23 cellular contexts compared by ENCODE assay signal in genomic region chr7:127089146-127089545, GRCh38.
A peak's percentile ranks its signal among the peaks of the same experiment; 100 is the strongest.
DNase-seq lines count a peak whose midpoint lies in the region; ATAC-seq and TF ChIP-seq lines count a peak whose summit lies in the region.
"Had no signal": no experiment of that assay in that cellular context is flagged by ENCODE, and none has a peak within 500 bp of the region (broad histone marks: within the 10 kb centered on the region; RNA-seq: fewer than 3 reads in every experiment).

No MANE protein-coding gene starts in this region.

- no peaks in the 10 kb centered on the region for H3K36me3 ChIP-seq in smooth muscle cell (ENCODE audit: low read depth)
- H3K36me3 ChIP-seq in Peyer's patch: no peaks in the 10 kb centered on the region
- H3K36me3 ChIP-seq: BE2C, BLaER1 had no signal

- H3K9me3 ChIP-seq in smooth muscle cell (replicated peaks; ENCODE audit: low read depth) (no peaks in the 10 kb centered on the region), Peyer's patch (no peaks in the 10 kb centered on the region), right cardiac atrium (ENCODE audit: control insufficient read depth, low read length) (no peaks in the 10 kb centered on the region)
- H3K9me3 ChIP-seq: BE2C, BLaER1 had no signal

- DNase-seq in dorsolateral prefrontal cortex (peak in 8 of 10 donors; percentile 3 to 78 (median 56)), middle frontal gyrus (ENCODE audit: extremely low spot score, low spot score) (peak; percentile 63), posterior cingulate gyrus (peak in 8 of 10 donors; percentile 40 to 92 (median 56)), smooth muscle cell (lab: John Stamatoyannopoulos, UW; ENCODE audit: unreplicated experiment) (no peak), activated gamma-delta T cell treated with Interleukin-2 at 50 U/mL for 16 hours (no peak), Peyer's patch (no peak), right cardiac atrium (no peak)
- DNase-seq: 8988T; ACHN; BE2C; CD4-positive, alpha-beta memory T cell; CD4-positive, CD25-positive, alpha-beta regulatory T cell; CD8-positive, alpha-beta memory T cell; COR-L47; DMS 273 treated with DMSO at 0.1 percent for 48 hours; DMS153; DMS53; DMS79; DND-41; EL; GDM1 had no signal

- H3K27me3 ChIP-seq in dorsolateral prefrontal cortex (no peaks in the 10 kb centered on the region), smooth muscle cell (ENCODE audit: low read depth) (no peaks in the 10 kb centered on the region), Peyer's patch (no peaks in the 10 kb centered on the region), right cardiac atrium (ENCODE audit: control insufficient read depth, insufficient read depth) (no peaks in the 10 kb centered on the region)
- H3K27me3 ChIP-seq: BE2C, BLaER1 had no signal

- H3K27ac ChIP-seq in dorsolateral prefrontal cortex: peak overlapping the region in 10 of 59 donors; percentile 15 to 54 (median 44)
- H3K27ac ChIP-seq in smooth muscle cell (ENCODE audit: low read depth): no peak overlapping the region
- no peak overlapping the region for H3K27ac ChIP-seq in Peyer's patch
- H3K27ac ChIP-seq in right cardiac atrium (ENCODE audit: low read length): no peak overlapping the region
- H3K27ac ChIP-seq: BLaER1 had no signal

- no peaks in the 10 kb centered on the region for H3K4me1 ChIP-seq in smooth muscle cell (ENCODE audit: low read depth)
- H3K4me1 ChIP-seq in Peyer's patch: no peaks in the 10 kb centered on the region
- no peaks in the 10 kb centered on the region for H3K4me1 ChIP-seq in right cardiac atrium (ENCODE audit: control insufficient read depth, insufficient read depth, low read length)
- H3K4me1 ChIP-seq: BE2C, BLaER1 had no signal

- H3K4me3 ChIP-seq in dorsolateral prefrontal cortex: no peak overlapping the region
- H3K4me3 ChIP-seq in smooth muscle cell: no peak overlapping the region
- no peak overlapping the region for H3K4me3 ChIP-seq in Peyer's patch
- no peak overlapping the region for H3K4me3 ChIP-seq in right cardiac atrium (ENCODE audit: low read length)
- H3K4me3 ChIP-seq: BLaER1, GM12878 had no signal

- H3K79me2 ChIP-seq in smooth muscle cell (ENCODE audit: low read depth): no peaks in the 10 kb centered on the region

- TF ChIP-seq CTCF in dorsolateral prefrontal cortex (IDR thresholded peaks at IDR 0.05 in 54 of 56, conservative IDR thresholded peaks at IDR 0.05 in 2 of 56; ENCODE audit: low read depth in 1 of 56, partially characterized antibody in 56 of 56): no peak
- no peak for TF ChIP-seq CTCF in smooth muscle cell (IDR thresholded peaks at IDR 0.05; ENCODE audit: borderline replicate concordance, insufficient read depth, poor library complexity, severe bottlenecking)
- no peak for TF ChIP-seq CTCF in Peyer's patch (IDR thresholded peaks at IDR 0.05)

- 78% methylated on average over 1 of the region's 1 CpG for WGBS in smooth muscle cell (ENCODE audit: low lambda C conversion rate)
- 60% methylated on average over 1 of the region's 1 CpG for WGBS in right cardiac atrium

- no peaks in the 10 kb centered on the region for H3F3A ChIP-seq in smooth muscle cell (ENCODE audit: low read depth)

- ATAC-seq in right cardiac atrium: no peak
- ATAC-seq: GM12878 had no signal

- no peak overlapping the region for H3K4me2 ChIP-seq in smooth muscle cell
- H3K4me2 ChIP-seq: BLaER1 had no signal

- H4K20me1 ChIP-seq in smooth muscle cell (ENCODE audit: low read depth): no peaks in the 10 kb centered on the region
- H4K20me1 ChIP-seq: BLaER1 had no signal

- no peak overlapping the region for H3K9ac ChIP-seq in smooth muscle cell (ENCODE audit: low read depth)
- H3K9ac ChIP-seq: BLaER1 had no signal

- intact Hi-C loops in dorsolateral prefrontal cortex (cut with DNase I): no loop called here
- intact Hi-C loops in posterior cingulate gyrus (cut with DNase I): no loop called here
- intact Hi-C loops in right cardiac atrium (cut with DNase I): no loop called here

- TF ChIP-seq POLR2A in Peyer's patch (IDR thresholded peaks at IDR 0.05): no peak

- H2AFZ ChIP-seq in smooth muscle cell (ENCODE audit: low read depth): no peak overlapping the region

Comparison
In these comparisons a context has a peak if more than half of its experiments do, and no peak if none do; other contexts are left out.
1. DNase-seq: peak in dorsolateral prefrontal cortex (8 of 10), middle frontal gyrus (single experiment) and posterior cingulate gyrus (8 of 10); none in smooth muscle cell (single experiment), activated gamma-delta T cell treated with Interleukin-2 at 50 U/mL for 16 hours (single experiment), Peyer's patch (0 of 3) and right cardiac atrium (0 of 3).